Comparison of ENCODE assay signal across 8 cellular contexts in the genomic region with DNA sequence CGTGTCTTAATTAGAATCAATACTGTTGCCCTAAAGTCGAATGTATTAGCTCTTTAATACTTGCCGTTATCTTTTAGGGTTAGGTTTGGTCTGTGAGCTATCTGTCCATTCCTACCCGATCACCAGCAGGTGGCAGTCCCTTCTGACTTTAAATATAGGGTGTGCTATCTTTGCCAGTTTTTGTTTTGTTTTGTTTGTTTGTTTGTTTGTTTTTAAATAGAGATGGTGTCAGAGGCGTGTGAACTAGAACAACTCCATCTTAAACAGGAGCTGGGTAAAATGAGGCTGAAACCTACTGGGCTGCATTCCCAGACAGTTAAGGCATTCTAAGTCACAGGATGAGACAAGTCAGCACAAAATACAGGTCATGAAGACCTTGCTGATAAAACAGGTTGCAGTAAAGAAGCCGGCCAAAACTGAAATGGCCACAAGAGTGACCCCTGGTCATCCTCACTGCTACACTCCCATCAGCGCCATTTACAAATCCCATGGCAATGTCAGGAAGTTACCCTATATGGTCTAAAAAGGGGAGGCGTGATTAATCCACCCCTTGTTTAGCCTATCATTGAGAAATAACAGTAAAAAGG. TPM values are rescaled to one million over a fixed set of nuclear protein-coding genes. Genes with fewer than 3 reads are reported as not detected.
DNase-seq lines count a peak whose midpoint lies in the region; ATAC-seq and TF ChIP-seq lines count a peak whose summit lies in the region.

No MANE protein-coding gene starts in this region.

- H3K27me3 ChIP-seq in NT2/D1 (ENCODE audit: insufficient read depth, insufficient read length) (no peaks in the 10 kb centered on the region), vagina (no peaks in the 10 kb centered on the region)

- H3K27me3 Mint-ChIP-seq in activated T-helper 17 cell treated with anti-CD3 and anti-CD28 coated beads, Interleukin-2, amount 50 U/mL, for 72 hours: no peaks in the 10 kb centered on the region
- H3K27me3 Mint-ChIP-seq in nephron progenitor cell (ENCODE audit: low read depth, poor library complexity): no peaks in the 10 kb centered on the region

- DNase-seq in ELF-1 (ENCODE audit: low read depth, low spot score): peak; percentile 43
- no peak for DNase-seq in NT2/D1 (ENCODE audit: low read depth, low spot score)
- peak; percentile 60 for DNase-seq in fibroblast of the aortic adventitia (ENCODE audit: low read depth)
- DNase-seq in nephron progenitor cell: peak; percentile 21
- DNase-seq in vagina (ENCODE audit: extremely low spot score in 2 of 2): no peak

- intact Hi-C loops in vagina (cut with DNase I): no loop called here

- H3K27ac Mint-ChIP-seq in activated T-helper 17 cell treated with anti-CD3 and anti-CD28 coated beads, Interleukin-2, amount 50 U/mL, for 72 hours: peak overlapping the region; percentile 98
- peak overlapping the region; percentile 81 for H3K27ac Mint-ChIP-seq in nephron progenitor cell

- H3K36me3 Mint-ChIP-seq in activated T-helper 17 cell treated with anti-CD3 and anti-CD28 coated beads, Interleukin-2, amount 50 U/mL, for 72 hours (ENCODE audit: low read depth): peaks cover 17% of the 10 kb centered on the region
- H3K36me3 Mint-ChIP-seq in nephron progenitor cell (ENCODE audit: low read depth): peaks cover 31% of the 10 kb centered on the region

- H3K9me3 ChIP-seq in NT2/D1 (ENCODE audit: insufficient read depth, low read length): no peaks in the 10 kb centered on the region
- H3K9me3 ChIP-seq in vagina: no peaks in the 10 kb centered on the region

- peak; percentile 37 for ATAC-seq in HG03097 (IDR thresholded peaks at IDR 0.05; ENCODE audit: low FRiP score, unreplicated experiment)
- ATAC-seq in activated T-helper 17 cell treated with anti-CD3 and anti-CD28 coated beads, Interleukin-2, amount 50 U/mL, for 72 hours (replicated peaks): peak; percentile 37
- ATAC-seq in GM18519 (IDR thresholded peaks at IDR 0.05; ENCODE audit: low FRiP score, unreplicated experiment): no peak

- no peaks in the 10 kb centered on the region for H3K9me3 Mint-ChIP-seq in activated T-helper 17 cell treated with anti-CD3 and anti-CD28 coated beads, Interleukin-2, amount 50 U/mL, for 72 hours
- H3K9me3 Mint-ChIP-seq in nephron progenitor cell: peaks cover 14% of the 10 kb centered on the region

- H3K4me3 ChIP-seq in NT2/D1 (ENCODE audit: insufficient read length, low read depth) (peak overlapping the region; percentile 84), fibroblast of the aortic adventitia (ENCODE audit: low read depth, low read length) (peak overlapping the region; percentile 91), vagina (peak overlapping the region; percentile 71 to 89)

- H3K4me1 Mint-ChIP-seq in activated T-helper 17 cell treated with anti-CD3 and anti-CD28 coated beads, Interleukin-2, amount 50 U/mL, for 72 hours: peaks cover 25% of the 10 kb centered on the region
- peaks cover 34% of the 10 kb centered on the region for H3K4me1 Mint-ChIP-seq in nephron progenitor cell

- no peaks in the 10 kb centered on the region for H3K4me1 ChIP-seq in NT2/D1 (ENCODE audit: insufficient read depth, insufficient read length)
- peaks cover 53% of the 10 kb centered on the region for H3K4me1 ChIP-seq in vagina

- no peak for TF ChIP-seq POLR2A in vagina (IDR thresholded peaks at IDR 0.05)

- peak overlapping the region; percentile 91 for H3K4me3 Mint-ChIP-seq in activated T-helper 17 cell treated with anti-CD3 and anti-CD28 coated beads, Interleukin-2, amount 50 U/mL, for 72 hours
- peak overlapping the region; percentile 92 for H3K4me3 Mint-ChIP-seq in nephron progenitor cell

- peak overlapping the region; percentile 80 for H3K9ac ChIP-seq in NT2/D1 (ENCODE audit: insufficient read length, low read depth)

- peak overlapping the region; percentile 98 for H3K27ac ChIP-seq in vagina

- peak; percentile 70 for TF ChIP-seq CTCF in fibroblast of the aortic adventitia (IDR thresholded peaks at IDR 0.05; ENCODE audit: insufficient read depth, low read length)
- TF ChIP-seq CTCF in nephron progenitor cell (IDR thresholded peaks at IDR 0.05): peak; percentile 60
- TF ChIP-seq CTCF in vagina (IDR thresholded peaks at IDR 0.05): peak; percentile 16 to 65 (median 65)

- H3K36me3 ChIP-seq in NT2/D1 (ENCODE audit: insufficient read depth, insufficient read length, low read length) (peaks cover 3% of the 10 kb centered on the region), vagina (no peaks in the 10 kb centered on the region)

RNA-seq across cellular contexts. Expression of gene ATF1, which starts 1.5 kb away (rescaled TPM):
- 10 to 100 TPM; 53.8 to 55.7 TPM for total RNA-seq in activated T-helper 17 cell treated with anti-CD3 and anti-CD28 coated beads, Interleukin-2, amount 50 U/mL, for 72 hours
- total RNA-seq in fibroblast of the aortic adventitia (ENCODE audit: low replicate concordance) (31.0 and 39.5 TPM in 2 replicates), vagina (17.7 TPM)

Comparison
In these comparisons a context has a peak if more than half of its experiments do, and no peak if none do; other contexts are left out.
1. DNase-seq: peak in ELF-1 (single experiment), fibroblast of the aortic adventitia (single experiment) and nephron progenitor cell (single experiment); none in NT2/D1 (single experiment) and vagina (0 of 2).
2. Peak in every context shown above with its lines, with median percentiles within 50 percentile points of each other: H3K4me3 ChIP-seq and CTCF ChIP-seq.